ENCODE assay signal across 25 cellular contexts in genomic region chrX:68232206-68232605, GRCh38.
"Had no signal": no experiment of that assay in that cellular context is flagged by ENCODE, and none has a peak within 500 bp of the region (broad histone marks: within the 10 kb centered on the region; RNA-seq: fewer than 3 reads in every experiment).

No MANE protein-coding gene starts in this region.

- H3K9me3 ChIP-seq: esophagus muscularis mucosa, mucosa of descending colon, neutrophil, pancreas, right lobe of liver, thoracic aorta, tibial nerve, upper lobe of left lung had no signal

- H3K27ac ChIP-seq: esophagus muscularis mucosa, neutrophil, pancreas, right lobe of liver, thoracic aorta, tibial nerve, upper lobe of left lung had no signal

- FAIRE-seq: pancreas, small intestine, urothelium cell line had no signal

- H3K27me3 ChIP-seq: esophagus muscularis mucosa, neutrophil, pancreas, right lobe of liver, tibial nerve, upper lobe of left lung had no signal

- H3K4me1 ChIP-seq: esophagus muscularis mucosa, pancreas, right lobe of liver, tibial nerve, upper lobe of left lung had no signal

- H3K4me1 Mint-ChIP-seq: immature natural killer cell; naive B cell; stimulated activated naive B cell treated with anti-CD40 and anti-IgM and Interleukin-4, amounts not matched to agents 10 μg/mL and 1 μg/mL and 100 μg/mL, for 72 hours had no signal

- H3K4me3 Mint-ChIP-seq: immature natural killer cell; mesothelial cell of epicardium; naive B cell; natural killer cell treated with Interleukin-12 subunit alpha and Interleukin-12 subunit beta and Interleukin-15 and Interleukin-18, amount 100 ng/mL, for 72 hours; neural crest cell; stimulated activated naive B cell treated with anti-CD40 and anti-IgM and Interleukin-4, amounts not matched to agents 10 μg/mL and 1 μg/mL and 100 μg/mL, for 72 hours; stimulated activated naive CD8-positive, alpha-beta T cell treated with anti-CD3 and anti-CD28 coated beads, Interleukin-15, Interleukin-2, amounts not matched to agents 100 ng/mL and 50 ng/mL, for 24 hours had no signal

- H3K36me3 ChIP-seq: neutrophil, pancreas, right lobe of liver, thoracic aorta, tibial nerve, upper lobe of left lung had no signal

- ATAC-seq: mucosa of descending colon; natural killer cell treated with Interleukin-12 subunit alpha and Interleukin-12 subunit beta and Interleukin-15 and Interleukin-18, amount 100 ng/mL, for 72 hours; pancreas; right lobe of liver; stimulated activated naive B cell treated with anti-CD40 and anti-IgM and Interleukin-4, amounts not matched to agents 10 μg/mL and 1 μg/mL and 100 μg/mL, for 72 hours had no signal

- H3K27ac Mint-ChIP-seq: immature natural killer cell; mesothelial cell of epicardium; naive B cell; natural killer cell treated with Interleukin-12 subunit alpha and Interleukin-12 subunit beta and Interleukin-15 and Interleukin-18, amount 100 ng/mL, for 72 hours; stimulated activated naive B cell treated with anti-CD40 and anti-IgM and Interleukin-4, amounts not matched to agents 10 μg/mL and 1 μg/mL and 100 μg/mL, for 72 hours; stimulated activated naive CD8-positive, alpha-beta T cell treated with anti-CD3 and anti-CD28 coated beads, Interleukin-15, Interleukin-2, amounts not matched to agents 100 ng/mL and 50 ng/mL, for 24 hours had no signal

- H3K27me3 Mint-ChIP-seq: naive B cell; stimulated activated naive B cell treated with anti-CD40 and anti-IgM and Interleukin-4, amounts not matched to agents 10 μg/mL and 1 μg/mL and 100 μg/mL, for 72 hours; stimulated activated naive CD8-positive, alpha-beta T cell treated with anti-CD3 and anti-CD28 coated beads, Interleukin-15, Interleukin-2, amounts not matched to agents 100 ng/mL and 50 ng/mL, for 24 hours had no signal

- H3K4me3 ChIP-seq: dorsolateral prefrontal cortex, esophagus muscularis mucosa, lung, mucosa of descending colon, pancreas, right lobe of liver, thoracic aorta, tibial nerve, upper lobe of left lung had no signal

- H3K9me3 Mint-ChIP-seq: immature natural killer cell; natural killer cell treated with Interleukin-12 subunit alpha and Interleukin-12 subunit beta and Interleukin-15 and Interleukin-18, amount 100 ng/mL, for 72 hours; stimulated activated naive CD8-positive, alpha-beta T cell treated with anti-CD3 and anti-CD28 coated beads, Interleukin-15, Interleukin-2, amounts not matched to agents 100 ng/mL and 50 ng/mL, for 24 hours had no signal

- DNase-seq: dorsolateral prefrontal cortex; effector CD4-positive, alpha-beta T cell; foreskin melanocyte; immature natural killer cell; islet precursor cell; mesenchymal stem cell; mucosa of descending colon; naive B cell; pancreas; right lobe of liver; small intestine; stimulated activated CD4-positive, alpha-beta T cell treated with anti-CD3 and anti-CD28 coated beads, Interleukin-15, amount 100 ng/mL, for 24 hours; stimulated activated CD4-positive, alpha-beta T cell treated with anti-CD3 and anti-CD28 coated beads, Interleukin-2, amount 100 ng/mL, for 48 hours; stimulated activated naive B cell treated with anti-CD40 and anti-IgM and Interleukin-4, amounts not matched to agents 10 μg/mL and 1 μg/mL and 100 μg/mL, for 72 hours; upper lobe of left lung had no signal

- H3K36me3 Mint-ChIP-seq: naive B cell; stimulated activated naive B cell treated with anti-CD40 and anti-IgM and Interleukin-4, amounts not matched to agents 10 μg/mL and 1 μg/mL and 100 μg/mL, for 72 hours had no signal
